Comparison of ENCODE assay signal across 1 cellular context in the genomic region with DNA sequence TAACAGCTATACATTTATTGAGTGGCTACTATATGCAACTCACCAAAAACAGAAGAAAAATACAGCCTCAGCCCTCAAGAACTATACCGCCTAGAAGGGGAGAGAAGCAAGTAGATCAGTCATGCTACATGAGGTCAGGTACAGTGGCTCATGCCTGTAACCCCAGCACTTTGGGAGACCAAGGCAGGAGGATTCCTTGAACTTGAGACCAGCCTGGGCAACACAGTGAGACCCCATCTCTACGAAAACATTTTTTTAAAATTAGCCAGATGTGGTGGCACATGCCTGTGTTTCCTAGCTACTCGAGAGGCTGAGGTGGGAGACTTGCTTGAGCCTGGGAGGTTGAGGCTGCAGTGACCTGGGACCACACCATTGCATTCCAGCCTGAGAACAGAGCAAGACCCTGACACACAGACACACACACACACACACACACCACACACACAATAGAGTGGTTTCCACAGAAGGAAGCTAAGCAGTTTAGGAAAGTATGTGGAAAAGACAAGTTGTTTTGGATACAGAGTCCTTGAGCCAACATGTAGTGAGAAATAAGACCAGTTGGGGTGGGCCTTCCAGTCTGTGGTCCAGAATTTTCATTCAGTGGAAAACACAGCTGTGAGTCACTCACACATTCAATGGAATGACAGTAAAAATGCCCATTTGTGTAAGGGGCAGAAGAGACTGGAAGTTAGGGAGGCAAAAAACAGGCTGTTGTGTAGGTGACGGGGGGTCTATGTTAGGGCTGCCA.
TF ChIP-seq lines count a peak whose summit lies in the region.

No MANE protein-coding gene starts in this region.

TF ChIP-seq in IMR-90, 13 proteins besides CTCF, POLR2A, EP300 and RAD21 (continued from another document):
- no peak for TF ChIP-seq RFX5 (IDR thresholded peaks at IDR 0.05; ENCODE audit: low read depth, low read length)
- TF ChIP-seq MAFK (IDR thresholded peaks at IDR 0.05; ENCODE audit: low read depth, low read length), result no peak
- TF ChIP-seq MXI1 (IDR thresholded peaks at IDR 0.05; ENCODE audit: borderline replicate concordance, low read depth, low read length), result no peak
- TF ChIP-seq SMC3 (IDR thresholded peaks at IDR 0.05; ENCODE audit: low read depth, low read length), result no peak
- no peak for TF ChIP-seq MAZ (IDR thresholded peaks at IDR 0.05; ENCODE audit: borderline replicate concordance, low read depth, low read length)
